ENCODE assay signal across 8 cellular contexts in the genomic region with DNA sequence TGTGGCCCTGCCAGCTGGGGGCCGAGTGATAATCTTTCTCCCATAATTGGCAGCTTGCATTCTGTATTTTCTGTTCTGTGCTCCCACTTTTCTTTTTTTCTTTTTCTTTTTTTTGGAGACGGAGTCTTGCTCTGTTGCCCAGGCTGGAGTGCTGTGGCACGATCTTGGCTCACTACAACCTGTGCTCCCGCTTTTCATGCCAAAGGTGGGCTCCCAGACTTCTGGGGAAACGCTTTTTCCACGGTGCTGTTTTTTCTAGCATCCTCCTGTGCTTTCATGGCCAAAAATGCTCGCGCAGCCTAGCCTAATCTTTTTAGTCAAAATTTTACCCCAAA. TPM values are rescaled to one million over a fixed set of nuclear protein-coding genes. Genes with fewer than 3 reads are reported as not detected.
DNase-seq lines count a peak whose midpoint lies in the region; ATAC-seq and TF ChIP-seq lines count a peak whose summit lies in the region.

No MANE protein-coding gene starts in this region.

- H3K9me3 Mint-ChIP-seq in HFFc6, result no peaks in the 10 kb centered on the region
- H3K9me3 Mint-ChIP-seq in activated naive CD4-positive, alpha-beta T cell treated with anti-CD3 and anti-CD28 coated beads, Interleukin-2, amount 50 U/mL, for 72 hours, result no peaks in the 10 kb centered on the region
- H3K9me3 Mint-ChIP-seq in stimulated activated memory B cell treated with anti-CD40 and anti-IgM and Interleukin-4, amounts not matched to agents 10 μg/mL and 1 μg/mL and 100 μg/mL, for 72 hours, result no peaks in the 10 kb centered on the region

- no peak for TF ChIP-seq CTCF in HFFc6 (IDR thresholded peaks at IDR 0.05)

- peak overlapping the region; percentile 91 for H3K4me3 ChIP-seq in iPS-18c (ENCODE audit: insufficient read depth, low read depth, low read length)

- no peak for ATAC-seq in activated naive CD4-positive, alpha-beta T cell treated with anti-CD3 and anti-CD28 coated beads, Interleukin-2, amount 50 U/mL, for 72 hours
- no peak for ATAC-seq in stimulated activated memory B cell treated with anti-CD40 and anti-IgM and Interleukin-4, amounts not matched to agents 10 μg/mL and 1 μg/mL and 100 μg/mL, for 72 hours
- ATAC-seq in HG02938 (IDR thresholded peaks at IDR 0.05; ENCODE audit: unreplicated experiment) (no peak), GM18498 (IDR thresholded peaks at IDR 0.05; ENCODE audit: unreplicated experiment) (no peak)

- peaks cover 16% of the 10 kb centered on the region for H3K4me1 Mint-ChIP-seq in HFFc6 (ENCODE audit: low read depth)
- peaks cover 34% of the 10 kb centered on the region for H3K4me1 Mint-ChIP-seq in stimulated activated memory B cell treated with anti-CD40 and anti-IgM and Interleukin-4, amounts not matched to agents 10 μg/mL and 1 μg/mL and 100 μg/mL, for 72 hours

- peak overlapping the region; percentile 89 for H3K27ac Mint-ChIP-seq in HFFc6
- H3K27ac Mint-ChIP-seq in activated naive CD4-positive, alpha-beta T cell treated with anti-CD3 and anti-CD28 coated beads, Interleukin-2, amount 50 U/mL, for 72 hours, result peak overlapping the region; percentile 93 to 98
- H3K27ac Mint-ChIP-seq in stimulated activated memory B cell treated with anti-CD40 and anti-IgM and Interleukin-4, amounts not matched to agents 10 μg/mL and 1 μg/mL and 100 μg/mL, for 72 hours, result peak overlapping the region; percentile 97

- no peak for DNase-seq in HFFc6
- no peak for DNase-seq in activated naive CD4-positive, alpha-beta T cell treated with anti-CD3 and anti-CD28 coated beads, Interleukin-2, amount 50 U/mL, for 72 hours (ENCODE audit: low spot score in 2 of 2)
- DNase-seq in nucleus accumbens (lab: John Stamatoyannopoulos, UW), result no peak
- no peak for DNase-seq in DMS53 treated with DMSO at 0.1 percent for 48 hours (lab: John Stamatoyannopoulos, UW; ENCODE audit: unreplicated experiment)

- H3K9me3 ChIP-seq in iPS-18c (ENCODE audit: control insufficient read depth, insufficient read depth, low read length), result no peaks in the 10 kb centered on the region

- H3K27me3 Mint-ChIP-seq in HFFc6 (ENCODE audit: insufficient read depth), result no peaks in the 10 kb centered on the region
- H3K27me3 Mint-ChIP-seq in stimulated activated memory B cell treated with anti-CD40 and anti-IgM and Interleukin-4, amounts not matched to agents 10 μg/mL and 1 μg/mL and 100 μg/mL, for 72 hours, result no peaks in the 10 kb centered on the region

- peak overlapping the region; percentile 91 for H3K4me3 Mint-ChIP-seq in HFFc6
- peak overlapping the region; percentile 95 for H3K4me3 Mint-ChIP-seq in stimulated activated memory B cell treated with anti-CD40 and anti-IgM and Interleukin-4, amounts not matched to agents 10 μg/mL and 1 μg/mL and 100 μg/mL, for 72 hours

- peaks cover 27% of the 10 kb centered on the region for H3K36me3 Mint-ChIP-seq in HFFc6 (ENCODE audit: low read depth)
- H3K36me3 Mint-ChIP-seq in activated naive CD4-positive, alpha-beta T cell treated with anti-CD3 and anti-CD28 coated beads, Interleukin-2, amount 50 U/mL, for 72 hours, result peaks cover 8 to 30% of the 10 kb centered on the region in 2 donors
- no peaks in the 10 kb centered on the region for H3K36me3 Mint-ChIP-seq in stimulated activated memory B cell treated with anti-CD40 and anti-IgM and Interleukin-4, amounts not matched to agents 10 μg/mL and 1 μg/mL and 100 μg/mL, for 72 hours

RNA-seq across cellular contexts. Expression of gene AHCTF1, which starts 0.6 kb away (rescaled TPM):
- total RNA-seq in HFFc6 (2021; fragmentation: NEBNext Ultra II Directional; extraction: Animal tissue kit (Norgen Biotek cat#: 25700)), result 10 to 100 TPM; 28.2 to 32.8 (median 30.6) TPM
- 10 to 100 TPM; 43.3 to 46.8 TPM for total RNA-seq in activated naive CD4-positive, alpha-beta T cell treated with anti-CD3 and anti-CD28 coated beads, Interleukin-2, amount 50 U/mL, for 72 hours
